In the genomic region with DNA sequence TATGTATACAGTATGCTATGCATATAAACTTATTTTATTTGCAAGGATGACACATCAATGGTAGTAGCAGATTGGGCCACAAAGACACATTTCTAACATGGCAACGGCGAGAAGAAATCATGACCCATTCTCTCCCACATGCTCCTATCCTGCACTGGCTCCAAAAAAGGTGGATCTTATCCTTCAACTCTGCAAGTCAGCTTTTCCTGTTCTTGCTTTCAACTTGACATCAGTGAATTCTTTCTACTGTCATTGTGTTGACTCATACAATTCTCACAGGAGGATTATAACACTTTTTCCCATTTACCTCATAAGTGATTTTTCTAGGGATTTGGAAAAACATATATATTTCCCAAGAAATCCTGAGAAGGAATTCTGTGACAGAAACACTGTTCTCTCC, we compare ENCODE assay signal across 22 cellular contexts. TPM values are rescaled to one million over a fixed set of nuclear protein-coding genes. Genes with fewer than 3 reads are reported as not detected.
DNase-seq lines count a peak whose midpoint lies in the region; ATAC-seq, FAIRE-seq and TF ChIP-seq lines count a peak whose summit lies in the region.
"Had no signal": no experiment of that assay in that cellular context is flagged by ENCODE, and none has a peak within 500 bp of the region (broad histone marks: within the 10 kb centered on the region; RNA-seq: fewer than 3 reads in every experiment).

No MANE protein-coding gene starts in this region.

- no peak overlapping the region for H4K8ac ChIP-seq in IMR-90 (ENCODE audit: low read depth in 2 of 2, low read length in 2 of 2)
- H4K8ac ChIP-seq in mesenchymal stem cell (ENCODE audit: low read length): no peak overlapping the region

- H3K27ac ChIP-seq in IMR-90 (ENCODE audit: insufficient read depth, low read length): no peak overlapping the region
- no peak overlapping the region for H3K27ac ChIP-seq in endothelial cell of umbilical vein (ENCODE audit: insufficient read depth, low read depth, low read length)
- H3K27ac ChIP-seq in mesenchymal stem cell (ENCODE audit: low read length, poor library complexity, severe bottlenecking): no peak overlapping the region
- H3K27ac ChIP-seq: A549, C4-2B, dorsolateral prefrontal cortex, left ventricle myocardium inferior had no signal

- dilution Hi-C loops in IMR-90 (cut with HindIII; ENCODE audit: low sequenced_read_pairs, unreplicated experiment) (no loop called here), endothelial cell of umbilical vein (cut with MboI; ENCODE audit: extremely low pct_ligation_motif_present, low sequenced_read_pairs) (no loop called here)

- intact Hi-C loops in IMR-90 (cut with micrococcal nuclease) (no loop called here), endothelial cell of umbilical vein (cut with micrococcal nuclease) (no loop called here)

- H3K4me2 ChIP-seq in IMR-90 (ENCODE audit: low read depth, low read length) (no peak overlapping the region), endothelial cell of umbilical vein (ENCODE audit: insufficient read depth, low read length) (no peak overlapping the region), mesenchymal stem cell (ENCODE audit: low read length, poor library complexity, severe bottlenecking) (no peak overlapping the region)
- H3K4me2 ChIP-seq: A549 had no signal

- BruUV-seq in IMR-90 (replicated peaks; lab: Mats Ljungman, UMichigan) (no TSS peak), endothelial cell of umbilical vein (replicated peaks; lab: Mats Ljungman, UMichigan) (no TSS peak)

- 100% methylated on average over 2 of the region's 2 CpGs; no CpG with 5 or more reads in 1 of the 2 experiments for WGBS in IMR-90 (ENCODE audit: extremely low coverage in 2 of 2, insufficient read length in 1 of 2), 2 experiments
- WGBS in mesenchymal stem cell: 95% methylated on average over 2 of the region's 2 CpGs

- no peak overlapping the region for H3K56ac ChIP-seq in IMR-90 (ENCODE audit: extremely low read depth, insufficient read depth, low read length)

- H3K9me3 Mint-ChIP-seq in WTC11: no peaks in the 10 kb centered on the region
- H3K9me3 Mint-ChIP-seq: activated CD4-positive, alpha-beta T cell treated with anti-CD3 and anti-CD28 coated beads, Interleukin-2, amount 10 ng/mL, durations not matched to agents 24 days and 14 days; activated naive CD8-positive, alpha-beta T cell treated with anti-CD3 and anti-CD28 coated beads, Interleukin-2, amount 10 ng/mL, durations not matched to agents 7 days and 5 days had no signal

- H2BK5ac ChIP-seq in IMR-90 (ENCODE audit: low read depth, low read length, poor library complexity, severe bottlenecking) (no peak overlapping the region), mesenchymal stem cell (ENCODE audit: low read depth, low read length, poor library complexity, severe bottlenecking) (no peak overlapping the region)

- no peak overlapping the region for H4K5ac ChIP-seq in IMR-90 (ENCODE audit: low read depth, low read length)

- TF ChIP-seq RAD21 in IMR-90 (IDR thresholded peaks at IDR 0.05; ENCODE audit: low read length): no peak

- no peak overlapping the region for H3K18ac ChIP-seq in IMR-90 (ENCODE audit: low read depth, low read length)
- H3K18ac ChIP-seq in mesenchymal stem cell (ENCODE audit: low read depth in 1 of 2, low read length in 2 of 2): no peak overlapping the region

- H3K27me3 ChIP-seq in IMR-90 (ENCODE audit: control insufficient read depth, insufficient read depth, low read length): no peaks in the 10 kb centered on the region
- H3K27me3 ChIP-seq in endothelial cell of umbilical vein (ENCODE audit: control insufficient read depth in 2 of 2, insufficient read depth in 2 of 2, low read length in 2 of 2): no peaks in the 10 kb centered on the region
- H3K27me3 ChIP-seq in mesenchymal stem cell (ENCODE audit: control insufficient read depth in 1 of 2, insufficient read depth in 1 of 2, low read length in 2 of 2): no peaks in the 10 kb centered on the region
- H3K27me3 ChIP-seq: dorsolateral prefrontal cortex had no signal

- H3K9me3 ChIP-seq in IMR-90 (ENCODE audit: control insufficient read depth, insufficient read depth, low read length) (no peaks in the 10 kb centered on the region), endothelial cell of umbilical vein (replicated peaks; ENCODE audit: control insufficient read depth, insufficient read depth, low read length) (no peaks in the 10 kb centered on the region), mesenchymal stem cell (ENCODE audit: control insufficient read depth, low read length) (no peaks in the 10 kb centered on the region)
- H3K9me3 ChIP-seq: A549, left ventricle myocardium inferior had no signal

- 0 out of 2 replicates have a peak, but pooled peaks have one; percentile 44 for ATAC-seq in IMR-90 (ENCODE audit: low read depth)
- no peak for ATAC-seq in HG03432 (IDR thresholded peaks at IDR 0.05; ENCODE audit: unreplicated experiment)
- ATAC-seq in WTC11: no peak
- ATAC-seq: A549, Panc1 had no signal

- H2AFZ ChIP-seq in IMR-90 (replicated peaks; ENCODE audit: low read length, poor library complexity) (no peak overlapping the region), endothelial cell of umbilical vein (ENCODE audit: low read depth, low read length) (no peak overlapping the region), mesenchymal stem cell (ENCODE audit: low read depth, low read length) (no peak overlapping the region)

- H3K79me2 ChIP-seq in endothelial cell of umbilical vein (ENCODE audit: control insufficient read depth, insufficient read depth, low read length): no peaks in the 10 kb centered on the region

- H2BK15ac ChIP-seq in IMR-90 (ENCODE audit: low read depth, low read length) (no peak overlapping the region), mesenchymal stem cell (ENCODE audit: low read depth, poor library complexity, severe bottlenecking) (no peak overlapping the region)

- H2AK5ac ChIP-seq in IMR-90 (ENCODE audit: low read depth, low read length): no peak overlapping the region
- H2AK5ac ChIP-seq in mesenchymal stem cell (ENCODE audit: low read length, severe bottlenecking): no peak overlapping the region

- TF ChIP-seq POLR2A in IMR-90 (IDR thresholded peaks at IDR 0.05; ENCODE audit: low read depth, low read length): no peak
- TF ChIP-seq POLR2A in endothelial cell of umbilical vein (IDR thresholded peaks at IDR 0.05; ENCODE audit: low read depth, low read length): no peak

- peaks cover 4% of the 10 kb centered on the region; the same call in 1 of the 2 replicates for H4K20me1 ChIP-seq in IMR-90 (ENCODE audit: insufficient read depth, low read length)
- no peaks in the 10 kb centered on the region for H4K20me1 ChIP-seq in endothelial cell of umbilical vein (replicated peaks; ENCODE audit: control insufficient read depth, extremely low read depth, insufficient read depth, low read length)

- H3K36me3 ChIP-seq in IMR-90 (ENCODE audit: control insufficient read depth, insufficient read depth, low read length): peaks cover 4% of the 10 kb centered on the region
- no peaks in the 10 kb centered on the region for H3K36me3 ChIP-seq in endothelial cell of umbilical vein (ENCODE audit: control insufficient read depth in 2 of 2, extremely low read depth in 1 of 2, insufficient read depth in 2 of 2, low read length in 2 of 2)
- peaks cover 7 to 15% of the 10 kb centered on the region in 2 experiments for H3K36me3 ChIP-seq in mesenchymal stem cell (ENCODE audit: control insufficient read depth in 1 of 2, insufficient read depth in 2 of 2, low read depth in 1 of 2, low read length in 2 of 2)

- H3K4me3 ChIP-seq in IMR-90 (ENCODE audit: insufficient read depth, low read depth, low read length) (no peak overlapping the region), endothelial cell of umbilical vein (replicated peaks in 1 of 3; ENCODE audit: insufficient read depth in 1 of 3, low read depth in 1 of 3, low read length in 3 of 3) (no peak overlapping the region), mesenchymal stem cell (ENCODE audit: insufficient read depth in 1 of 2, low read depth in 1 of 2, low read length in 2 of 2) (no peak overlapping the region)
- H3K4me3 ChIP-seq: A549, dorsolateral prefrontal cortex, left ventricle myocardium inferior had no signal

- H3K4me3 Mint-ChIP-seq in WTC11: no peak overlapping the region
- H3K4me3 Mint-ChIP-seq: activated CD4-positive, alpha-beta T cell treated with anti-CD3 and anti-CD28 coated beads, Interleukin-2, amount 10 ng/mL, durations not matched to agents 24 days and 14 days; activated naive CD8-positive, alpha-beta T cell treated with anti-CD3 and anti-CD28 coated beads, Interleukin-2, amount 10 ng/mL, durations not matched to agents 7 days and 5 days; brain had no signal

- in situ Hi-C loops in IMR-90 (cut with MboI; ENCODE audit: low sequenced_read_pairs): no loop called here

- H2BK20ac ChIP-seq in IMR-90 (ENCODE audit: low read depth, low read length): no peak overlapping the region

- H3K14ac ChIP-seq in IMR-90 (replicated peaks; ENCODE audit: low read depth, low read length) (no peak overlapping the region), mesenchymal stem cell (ENCODE audit: low read length in 2 of 2) (no peak overlapping the region)

- TF ChIP-seq CTCF in IMR-90 (conservative IDR thresholded peaks at IDR 0.05; ENCODE audit: low read depth, low read length): no peak
- TF ChIP-seq CTCF in endothelial cell of umbilical vein (IDR thresholded peaks at IDR 0.05; ENCODE audit: extremely low read depth in 1 of 2, insufficient read depth in 1 of 2, low read depth in 1 of 2, low read length in 2 of 2): no peak
- TF ChIP-seq CTCF in WTC11 (IDR thresholded peaks at IDR 0.05): no peak

- H2BK12ac ChIP-seq in mesenchymal stem cell (ENCODE audit: low read length in 2 of 2): no peak overlapping the region

- H3K4ac ChIP-seq in IMR-90 (ENCODE audit: low read depth, low read length): no peak overlapping the region
- no peak overlapping the region for H3K4ac ChIP-seq in mesenchymal stem cell (ENCODE audit: low read depth in 1 of 2, low read length in 2 of 2)

- H2AK9ac ChIP-seq in IMR-90 (replicated peaks; ENCODE audit: low read depth, low read length, poor library complexity): no peak overlapping the region

- peaks cover 16% of the 10 kb centered on the region for H3K36me3 Mint-ChIP-seq in WTC11

- H4K91ac ChIP-seq in IMR-90 (ENCODE audit: insufficient read depth, low read depth, low read length) (no peak overlapping the region), mesenchymal stem cell (ENCODE audit: low read length) (no peak overlapping the region)

- H3K9ac ChIP-seq in IMR-90 (ENCODE audit: low read depth, low read length): no peak overlapping the region
- H3K9ac ChIP-seq in endothelial cell of umbilical vein (replicated peaks; ENCODE audit: extremely low read depth, insufficient read depth, low read length): no peak overlapping the region
- H3K9ac ChIP-seq in mesenchymal stem cell (ENCODE audit: low read length): peak overlapping the region; percentile 34

- H3K27me3 Mint-ChIP-seq in WTC11 (ENCODE audit: low read depth): no peaks in the 10 kb centered on the region
- H3K27me3 Mint-ChIP-seq: activated CD4-positive, alpha-beta T cell treated with anti-CD3 and anti-CD28 coated beads, Interleukin-2, amount 10 ng/mL, durations not matched to agents 24 days and 14 days; activated naive CD8-positive, alpha-beta T cell treated with anti-CD3 and anti-CD28 coated beads, Interleukin-2, amount 10 ng/mL, durations not matched to agents 7 days and 5 days; brain had no signal

- CTCF ChIA-PET in IMR-90 (lab: Yijun Ruan, JAX) (interaction anchor here (1.4 kb wide), 1 partner anchor 10 kb away, joined by 3 read pairs; no protein-coding TSS in a partner anchor), endothelial cell of umbilical vein (lab: Charles Lee) (no interaction called here), WTC11 (lab: Charles Lee) (no interaction called here)

- H3K79me1 ChIP-seq in IMR-90 (ENCODE audit: low read depth in 1 of 2, low read length in 2 of 2) (peaks cover 20 to 72% of the 10 kb centered on the region in 2 experiments; a peak in 3 of 4 replicates), mesenchymal stem cell (replicated peaks; ENCODE audit: low read length, poor library complexity, severe bottlenecking) (peaks cover 36% of the 10 kb centered on the region)

- H2BK120ac ChIP-seq in IMR-90 (ENCODE audit: low read depth, low read length): no peak overlapping the region
- no peak overlapping the region for H2BK120ac ChIP-seq in mesenchymal stem cell (ENCODE audit: low read depth, low read length)

- peaks cover 2% of the 10 kb centered on the region; the same call in 1 of the 2 replicates for H3K4me1 ChIP-seq in IMR-90 (ENCODE audit: control insufficient read depth, insufficient read depth, low read length)
- peaks cover 10% of the 10 kb centered on the region for H3K4me1 ChIP-seq in endothelial cell of umbilical vein (ENCODE audit: control insufficient read depth, extremely low read depth, insufficient read depth, low read length)
- peaks cover 5% of the 10 kb centered on the region for H3K4me1 ChIP-seq in mesenchymal stem cell (ENCODE audit: control insufficient read depth, insufficient read depth, low read depth, low read length)
- H3K4me1 ChIP-seq: A549 had no signal

- POLR2A ChIA-PET in IMR-90 (lab: Charles Lee; ENCODE audit: unreplicated experiment) (no interaction called here), endothelial cell of umbilical vein (lab: Charles Lee) (no interaction called here), WTC11 (lab: Charles Lee) (no interaction called here)

- peaks cover 11% of the 10 kb centered on the region for H3K4me1 Mint-ChIP-seq in WTC11

- peaks cover 10% of the 10 kb centered on the region; the same call in 1 of the 2 replicates for H3K9me1 ChIP-seq in IMR-90 (ENCODE audit: insufficient read depth, low read length)
- H3K9me1 ChIP-seq in endothelial cell of umbilical vein (replicated peaks; ENCODE audit: control insufficient read depth, extremely low read depth, insufficient read depth, low read length): no peaks in the 10 kb centered on the region

- H3K23ac ChIP-seq in IMR-90 (ENCODE audit: low read depth, low read length) (no peak overlapping the region), mesenchymal stem cell (ENCODE audit: low read length in 2 of 2) (no peak overlapping the region)

- no peak overlapping the region for H3K27ac Mint-ChIP-seq in WTC11
- H3K27ac Mint-ChIP-seq: activated CD4-positive, alpha-beta T cell treated with anti-CD3 and anti-CD28 coated beads, Interleukin-2, amount 10 ng/mL, durations not matched to agents 24 days and 14 days; activated naive CD8-positive, alpha-beta T cell treated with anti-CD3 and anti-CD28 coated beads, Interleukin-2, amount 10 ng/mL, durations not matched to agents 7 days and 5 days had no signal

- FAIRE-seq in endothelial cell of umbilical vein (lab: Jason Lieb, UNC): no peak
- FAIRE-seq: A549, D721Med, urothelium cell line had no signal

- peak; percentile 52 for DNase-seq in A172 (ENCODE audit: low spot score)
- peak; percentile 83 for DNase-seq in IMR-90
- DNase-seq in endothelial cell of umbilical vein (ENCODE audit: low read depth, low spot score): peak; percentile 52
- DNase-seq in mesenchymal stem cell: peak; percentile 64
- no peak for DNase-seq in stimulated activated naive CD4-positive, alpha-beta T cell (lab: John Stamatoyannopoulos, UW)
- DNase-seq in HPDE6-E6E7 (ENCODE audit: extremely low spot score): no peak
- DNase-seq in WTC11 (ENCODE audit: low spot score): no peak
- DNase-seq: activated CD4-positive, alpha-beta T cell treated with anti-CD3 and anti-CD28 coated beads, Interleukin-2, amount 10 ng/mL, durations not matched to agents 24 days and 14 days; activated naive CD8-positive, alpha-beta T cell treated with anti-CD3 and anti-CD28 coated beads, Interleukin-2, amount 10 ng/mL, durations not matched to agents 7 days and 5 days; dorsolateral prefrontal cortex; GDM1; KG1; left ventricle myocardium inferior; NCI-H187; NCI-H2227 treated with DMSO at 0.1 percent for 48 hours had no signal

RNA-seq across cellular contexts. Expression of a gene that starts 53.1 kb away (rescaled TPM):
- total RNA-seq in A172 (2014; rRNA removed; shearing (Covaris generic)): 14.1 and 15.1 TPM in 2 replicates
- total RNA-seq in IMR-90 (2012; rRNA removed) (21.1 and 24.2 TPM in 2 replicates), endothelial cell of umbilical vein (33.6 and 38.3 TPM in 2 replicates), WTC11 (2021) (16.8 to 20.2 TPM (median 19.2 TPM) in 3 replicates)
- polyA plus RNA-seq in IMR-90 (2012; rRNA removed) (32.0 and 40.8 TPM in 2 replicates), endothelial cell of umbilical vein (16.7 and 24.8 TPM in 2 replicates)
- polyA plus RNA-seq in IMR-90 (2012; cell fraction: cytosol; rRNA removed): 24.3 and 50.9 TPM in 2 replicates
- 13.1 and 33.6 TPM in 2 replicates for polyA plus RNA-seq in IMR-90 (2012; cell fraction: nucleus; rRNA removed; ENCODE audit: low replicate concordance)
- 28.4 and 30.5 TPM in 2 replicates for polyA plus RNA-seq in endothelial cell of umbilical vein (2011; cell fraction: cytosol; rRNA removed)
- polyA plus RNA-seq in endothelial cell of umbilical vein (2011; cell fraction: nucleus; rRNA removed): 32.8 and 34.9 TPM in 2 replicates
- polyA plus RNA-seq in endothelial cell of umbilical vein (2012): 37.1 and 41.6 TPM in 2 replicates
- polyA minus RNA-seq in endothelial cell of umbilical vein: 44.6 and 50.5 TPM in 2 replicates
- polyA minus RNA-seq in endothelial cell of umbilical vein (2011; cell fraction: cytosol; rRNA and poly(A)+ RNA removed): 1.7 TPM
- polyA minus RNA-seq in endothelial cell of umbilical vein (2011; cell fraction: nucleus; rRNA and poly(A)+ RNA removed): 31.3 and 40.7 TPM in 2 replicates
- 29.5 TPM for polyA plus RNA-seq in mesenchymal stem cell (2013, experiment 1 of 2)
- polyA plus RNA-seq in mesenchymal stem cell (2013, experiment 2 of 2): 30.9 TPM

Comparison
In these comparisons a context has a peak if more than half of its experiments do, and no peak if none do; other contexts are left out.
1. DNase-seq: peak in A172 (single experiment), IMR-90 (single experiment), endothelial cell of umbilical vein (single experiment) and mesenchymal stem cell (single experiment); none in stimulated activated naive CD4-positive, alpha-beta T cell (0 of 6), HPDE6-E6E7 (single experiment) and WTC11 (single experiment).